ENCODE assay signal across 16 cellular contexts in genomic region chr6:79557683-79558082, GRCh38.
DNase-seq lines count a peak whose midpoint lies in the region; ATAC-seq and TF ChIP-seq lines count a peak whose summit lies in the region.
"Had no signal": no experiment of that assay in that cellular context is flagged by ENCODE, and none has a peak within 500 bp of the region (broad histone marks: within the 10 kb centered on the region; RNA-seq: fewer than 3 reads in every experiment).

No MANE protein-coding gene starts in this region.

- no peak overlapping the region for H3K4me3 Mint-ChIP-seq in nephron
- H3K4me3 Mint-ChIP-seq: CD4-positive, CD25-positive, alpha-beta regulatory T cell; CD8-positive, alpha-beta memory T cell had no signal

- no peak overlapping the region for H3K4me3 ChIP-seq in adipocyte (ENCODE audit: low read length)

- no peaks in the 10 kb centered on the region for H3K9me3 ChIP-seq in adipocyte (ENCODE audit: control insufficient read depth, low read length)
- H3K9me3 ChIP-seq: BE2C had no signal

- peaks cover 11% of the 10 kb centered on the region for H3K4me1 ChIP-seq in adipocyte (ENCODE audit: control insufficient read depth, insufficient read depth, low read length)
- H3K4me1 ChIP-seq: BE2C had no signal

- no peaks in the 10 kb centered on the region for H3K36me3 ChIP-seq in adipocyte (ENCODE audit: control insufficient read depth, insufficient read depth, low read length, severe bottlenecking)
- H3K36me3 ChIP-seq: BE2C had no signal

- H3K36me3 Mint-ChIP-seq in nephron (ENCODE audit: low read depth) = peaks cover 34% of the 10 kb centered on the region
- H3K36me3 Mint-ChIP-seq: CD4-positive, CD25-positive, alpha-beta regulatory T cell; CD8-positive, alpha-beta memory T cell had no signal

- no peak for ATAC-seq in HG03045 (IDR thresholded peaks at IDR 0.05; ENCODE audit: unreplicated experiment)

- DNase-seq in EH (ENCODE audit: low read depth) (peak; percentile 8), adipocyte (ENCODE audit: low read depth) (peak; percentile 40), fibroblast of peridontal ligament (ENCODE audit: extremely low read depth) (peak; percentile 76), head of caudate nucleus (no peak), NCI-H1048 (lab: John Stamatoyannopoulos, UW) (no peak)
- DNase-seq: BE2C; C1 segment of cervical spinal cord; CD4-positive, CD25-positive, alpha-beta regulatory T cell; CD8-positive, alpha-beta memory T cell; COR-L47; DMS 273 treated with DMSO at 0.1 percent for 48 hours; GDM1; GOT3; H7 had no signal

- no peak for TF ChIP-seq CTCF in nephron (IDR thresholded peaks at IDR 0.05; ENCODE audit: unreplicated experiment in 3 of 3)

- intact Hi-C loops in head of caudate nucleus (cut with DNase I) = no loop called here

- no peaks in the 10 kb centered on the region for H3K4me1 Mint-ChIP-seq in nephron
- H3K4me1 Mint-ChIP-seq: CD4-positive, CD25-positive, alpha-beta regulatory T cell; CD8-positive, alpha-beta memory T cell had no signal

- H3K9ac ChIP-seq in adipocyte (ENCODE audit: low read length) = no peak overlapping the region

- no peaks in the 10 kb centered on the region for H3K27me3 ChIP-seq in adipocyte (replicated peaks; ENCODE audit: control insufficient read depth, insufficient read depth, low read length)
- H3K27me3 ChIP-seq: BE2C had no signal

- H3K27me3 Mint-ChIP-seq in nephron (ENCODE audit: low read depth) = no peaks in the 10 kb centered on the region
- H3K27me3 Mint-ChIP-seq: CD4-positive, CD25-positive, alpha-beta regulatory T cell had no signal

- H3K9me3 Mint-ChIP-seq in nephron = no peaks in the 10 kb centered on the region
- H3K9me3 Mint-ChIP-seq: CD4-positive, CD25-positive, alpha-beta regulatory T cell; CD8-positive, alpha-beta memory T cell had no signal

- H3K27ac Mint-ChIP-seq in nephron = peak overlapping the region; percentile 34 to 80 (median 69)
- H3K27ac Mint-ChIP-seq: CD4-positive, CD25-positive, alpha-beta regulatory T cell; CD8-positive, alpha-beta memory T cell had no signal

Comparison
In these comparisons a context has a peak if more than half of its experiments do, and no peak if none do; other contexts are left out.
1. DNase-seq: peak in EH (single experiment), adipocyte (single experiment) and fibroblast of peridontal ligament (single experiment); none in head of caudate nucleus (0 of 42) and NCI-H1048 (single experiment).